Comparison of ENCODE assay signal across 1 cellular context in genomic region chr17:51155416-51155815, GRCh38.
TF ChIP-seq lines count a peak whose summit lies in the region.

No MANE protein-coding gene starts in this region.

TF ChIP-seq in K562, 482 proteins besides CTCF, POLR2A, EP300 and RAD21:
- TF ChIP-seq RBM25 (IDR thresholded peaks at IDR 0.05; ENCODE audit: low read depth, low read length, severe bottlenecking) (no peak), ZNF699 (CRISPR knock-in tag; IDR thresholded peaks at IDR 0.05; ENCODE audit: insufficient replicate concordance) (no peak), SUPT5H (IDR thresholded peaks at IDR 0.05) (no peak), SMC3 (conservative IDR thresholded peaks at IDR 0.05; ENCODE audit: insufficient read depth, low read depth, low read length) (no peak), CREB1 (IDR thresholded peaks at IDR 0.05) (no peak), CREB1 (CRISPR knock-in tag; IDR thresholded peaks at IDR 0.05) (no peak), PATZ1 (CRISPR knock-in tag; IDR thresholded peaks at IDR 0.05; ENCODE audit: borderline replicate concordance) (no peak), SMAD2 (IDR thresholded peaks at IDR 0.05; ENCODE audit: low read depth, low read length) (no peak), NCOA4 (IDR thresholded peaks at IDR 0.05; ENCODE audit: partially characterized antibody) (no peak), SRSF1 (IDR thresholded peaks at IDR 0.05; ENCODE audit: low read depth, low read length) (no peak), GTF2F1 (IDR thresholded peaks at IDR 0.05; ENCODE audit: low read depth, low read length) (no peak), ELF4 (CRISPR knock-in tag; IDR thresholded peaks at IDR 0.05) (no peak), ZNF134 (CRISPR knock-in tag; conservative IDR thresholded peaks at IDR 0.05) (no peak)
